1 cellular context compared by ENCODE assay signal in genomic region chr3:14358426-14359211, GRCh38.
TF ChIP-seq lines count a peak whose summit lies in the region.

No MANE protein-coding gene starts in this region.

TF ChIP-seq in GM23338, 12 proteins besides CTCF, POLR2A, EP300 and RAD21 (continued from another document):
- TF ChIP-seq, protein P1, sequence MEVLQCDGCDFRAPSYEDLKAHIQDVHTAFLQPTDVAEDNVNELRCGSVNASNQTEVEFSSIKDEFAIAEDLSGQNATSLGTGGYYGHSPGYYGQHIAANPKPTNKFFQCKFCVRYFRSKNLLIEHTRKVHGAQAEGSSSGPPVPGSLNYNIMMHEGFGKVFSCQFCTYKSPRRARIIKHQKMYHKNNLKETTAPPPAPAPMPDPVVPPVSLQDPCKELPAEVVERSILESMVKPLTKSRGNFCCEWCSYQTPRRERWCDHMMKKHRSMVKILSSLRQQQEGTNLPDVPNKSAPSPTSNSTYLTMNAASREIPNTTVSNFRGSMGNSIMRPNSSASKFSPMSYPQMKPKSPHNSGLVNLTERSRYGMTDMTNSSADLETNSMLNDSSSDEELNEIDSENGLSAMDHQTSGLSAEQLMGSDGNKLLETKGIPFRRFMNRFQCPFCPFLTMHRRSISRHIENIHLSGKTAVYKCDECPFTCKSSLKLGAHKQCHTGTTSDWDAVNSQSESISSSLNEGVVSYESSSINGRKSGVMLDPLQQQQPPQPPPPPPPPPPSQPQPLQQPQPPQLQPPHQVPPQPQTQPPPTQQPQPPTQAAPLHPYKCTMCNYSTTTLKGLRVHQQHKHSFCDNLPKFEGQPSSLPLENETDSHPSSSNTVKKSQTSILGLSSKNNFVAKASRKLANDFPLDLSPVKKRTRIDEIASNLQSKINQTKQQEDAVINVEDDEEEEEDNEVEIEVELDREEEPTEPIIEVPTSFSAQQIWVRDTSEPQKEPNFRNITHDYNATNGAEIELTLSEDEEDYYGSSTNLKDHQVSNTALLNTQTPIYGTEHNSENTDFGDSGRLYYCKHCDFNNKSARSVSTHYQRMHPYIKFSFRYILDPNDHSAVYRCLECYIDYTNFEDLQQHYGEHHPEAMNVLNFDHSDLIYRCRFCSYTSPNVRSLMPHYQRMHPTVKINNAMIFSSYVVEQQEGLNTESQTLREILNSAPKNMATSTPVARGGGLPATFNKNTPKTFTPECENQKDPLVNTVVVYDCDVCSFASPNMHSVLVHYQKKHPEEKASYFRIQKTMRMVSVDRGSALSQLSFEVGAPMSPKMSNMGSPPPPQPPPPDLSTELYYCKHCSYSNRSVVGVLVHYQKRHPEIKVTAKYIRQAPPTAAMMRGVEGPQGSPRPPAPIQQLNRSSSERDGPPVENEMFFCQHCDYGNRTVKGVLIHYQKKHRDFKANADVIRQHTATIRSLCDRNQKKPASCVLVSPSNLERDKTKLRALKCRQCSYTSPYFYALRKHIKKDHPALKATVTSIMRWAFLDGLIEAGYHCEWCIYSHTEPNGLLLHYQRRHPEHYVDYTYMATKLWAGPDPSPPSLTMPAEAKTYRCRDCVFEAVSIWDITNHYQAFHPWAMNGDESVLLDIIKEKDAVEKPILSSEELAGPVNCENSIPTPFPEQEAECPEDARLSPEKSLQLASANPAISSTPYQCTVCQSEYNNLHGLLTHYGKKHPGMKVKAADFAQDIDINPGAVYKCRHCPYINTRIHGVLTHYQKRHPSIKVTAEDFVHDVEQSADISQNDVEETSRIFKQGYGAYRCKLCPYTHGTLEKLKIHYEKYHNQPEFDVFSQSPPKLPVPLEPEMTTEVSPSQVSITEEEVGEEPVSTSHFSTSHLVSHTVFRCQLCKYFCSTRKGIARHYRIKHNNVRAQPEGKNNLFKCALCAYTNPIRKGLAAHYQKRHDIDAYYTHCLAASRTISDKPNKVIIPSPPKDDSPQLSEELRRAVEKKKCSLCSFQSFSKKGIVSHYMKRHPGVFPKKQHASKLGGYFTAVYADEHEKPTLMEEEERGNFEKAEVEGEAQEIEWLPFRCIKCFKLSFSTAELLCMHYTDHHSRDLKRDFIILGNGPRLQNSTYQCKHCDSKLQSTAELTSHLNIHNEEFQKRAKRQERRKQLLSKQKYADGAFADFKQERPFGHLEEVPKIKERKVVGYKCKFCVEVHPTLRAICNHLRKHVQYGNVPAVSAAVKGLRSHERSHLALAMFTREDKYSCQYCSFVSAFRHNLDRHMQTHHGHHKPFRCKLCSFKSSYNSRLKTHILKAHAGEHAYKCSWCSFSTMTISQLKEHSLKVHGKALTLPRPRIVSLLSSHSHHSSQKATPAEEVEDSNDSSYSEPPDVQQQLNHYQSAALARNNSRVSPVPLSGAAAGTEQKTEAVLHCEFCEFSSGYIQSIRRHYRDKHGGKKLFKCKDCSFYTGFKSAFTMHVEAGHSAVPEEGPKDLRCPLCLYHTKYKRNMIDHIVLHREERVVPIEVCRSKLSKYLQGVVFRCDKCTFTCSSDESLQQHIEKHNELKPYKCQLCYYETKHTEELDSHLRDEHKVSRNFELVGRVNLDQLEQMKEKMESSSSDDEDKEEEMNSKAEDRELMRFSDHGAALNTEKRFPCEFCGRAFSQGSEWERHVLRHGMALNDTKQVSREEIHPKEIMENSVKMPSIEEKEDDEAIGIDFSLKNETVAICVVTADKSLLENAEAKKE (CRISPR knock-in tag; IDR thresholded peaks at IDR 0.05) = no peak
- no peak for TF ChIP-seq NANOG (IDR thresholded peaks at IDR 0.05; ENCODE audit: borderline replicate concordance)
TF ChIP-seq in GM23338: peak in this region for 0.
